ENCODE assay signal across 21 cellular contexts in the genomic region with DNA sequence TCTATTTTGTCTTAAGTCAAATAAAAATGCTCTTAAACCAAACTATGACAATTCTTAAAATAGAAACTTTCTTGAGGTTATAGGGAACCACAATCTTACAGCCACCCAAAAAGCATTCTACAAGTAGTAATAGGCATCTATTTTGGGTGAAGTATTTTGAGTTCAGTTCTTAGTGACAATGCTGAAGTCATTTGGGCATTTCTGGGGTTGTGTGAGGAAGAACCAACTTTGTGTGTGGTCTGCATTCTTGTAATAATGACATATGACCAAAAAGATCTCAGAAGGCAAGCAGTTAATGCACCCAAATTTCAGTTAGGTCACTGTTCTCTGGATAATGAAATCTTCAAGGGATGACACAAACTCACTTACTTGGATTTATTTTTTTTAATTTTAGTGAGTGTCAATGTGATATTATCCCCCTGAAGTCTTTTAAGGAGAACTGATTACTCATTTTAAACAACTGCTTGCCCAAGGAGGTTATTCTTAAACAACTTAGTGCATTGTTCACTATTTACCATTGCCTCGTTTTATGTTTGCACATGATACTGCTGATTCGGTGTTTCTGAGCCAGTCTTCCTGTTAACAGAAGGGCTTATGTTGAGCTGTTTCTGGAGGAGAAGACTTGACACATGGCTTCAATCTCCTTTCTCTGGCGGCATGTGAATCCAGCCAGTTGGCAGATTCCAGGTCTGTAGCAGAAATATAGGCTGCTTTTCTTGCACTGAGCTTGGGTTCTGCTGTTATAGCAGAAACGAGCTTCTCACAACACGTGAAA.
A peak's percentile ranks its signal among the peaks of the same experiment; 100 is the strongest.
DNase-seq lines count a peak whose midpoint lies in the region; ATAC-seq, FAIRE-seq and TF ChIP-seq lines count a peak whose summit lies in the region.
"Had no signal": no experiment of that assay in that cellular context is flagged by ENCODE, and none has a peak within 500 bp of the region (broad histone marks: within the 10 kb centered on the region; RNA-seq: fewer than 3 reads in every experiment).

No MANE protein-coding gene starts in this region.

- H2AFZ ChIP-seq in HepG2 (ENCODE audit: low read length) = no peak overlapping the region
- 0 out of 2 replicates have a peak overlapping the region, but pooled peaks have one; percentile 28 for H2AFZ ChIP-seq in OCI-LY3 (ENCODE audit: low read depth, low read length)

- H3K9me3 Mint-ChIP-seq in natural killer cell treated with Interleukin-12 subunit alpha and Interleukin-12 subunit beta and Interleukin-15 and Interleukin-18, amount 100 ng/mL, for 72 hours = peaks cover 3% of the 10 kb centered on the region

- H3K4me3 Mint-ChIP-seq in natural killer cell treated with Interleukin-12 subunit alpha and Interleukin-12 subunit beta and Interleukin-15 and Interleukin-18, amount 100 ng/mL, for 72 hours = no peak overlapping the region
- H3K4me3 Mint-ChIP-seq: CD4-positive, alpha-beta memory T cell had no signal

- no peaks in the 10 kb centered on the region for H3K27me3 ChIP-seq in HepG2 (ENCODE audit: control insufficient read depth in 1 of 2, insufficient read depth in 2 of 2, low read length in 2 of 2)
- H3K27me3 ChIP-seq in right lobe of liver = no peaks in the 10 kb centered on the region
- no peaks in the 10 kb centered on the region for H3K27me3 ChIP-seq in OCI-LY3 (ENCODE audit: low read depth, low read length)
- H3K27me3 ChIP-seq in suprapubic skin = no peaks in the 10 kb centered on the region
- H3K27me3 ChIP-seq: right atrium auricular region, stomach had no signal

- no peaks in the 10 kb centered on the region for H3K27me3 Mint-ChIP-seq in natural killer cell treated with Interleukin-12 subunit alpha and Interleukin-12 subunit beta and Interleukin-15 and Interleukin-18, amount 100 ng/mL, for 72 hours
- H3K27me3 Mint-ChIP-seq: CD4-positive, alpha-beta memory T cell had no signal

- no peaks in the 10 kb centered on the region for H3K36me3 Mint-ChIP-seq in natural killer cell treated with Interleukin-12 subunit alpha and Interleukin-12 subunit beta and Interleukin-15 and Interleukin-18, amount 100 ng/mL, for 72 hours
- H3K36me3 Mint-ChIP-seq: CD4-positive, alpha-beta memory T cell had no signal

- H3K9ac ChIP-seq in HepG2 (ENCODE audit: insufficient read depth, low read depth, low read length) = no peak overlapping the region
- H3K9ac ChIP-seq in OCI-LY3 (ENCODE audit: low read length) = no peak overlapping the region

- H3K4me2 ChIP-seq in HepG2 (ENCODE audit: low read depth, low read length) = no peak overlapping the region
- H3K4me2 ChIP-seq in OCI-LY3 (ENCODE audit: low read length) = no peak overlapping the region

- H3K36me3 ChIP-seq in HepG2 (replicated peaks in 1 of 2; ENCODE audit: control insufficient read depth in 1 of 2, insufficient read depth in 2 of 2, low read length in 2 of 2) (no peaks in the 10 kb centered on the region), right lobe of liver (no peaks in the 10 kb centered on the region), OCI-LY3 (replicated peaks; ENCODE audit: low read depth, low read length) (no peaks in the 10 kb centered on the region), suprapubic skin (no peaks in the 10 kb centered on the region)
- H3K36me3 ChIP-seq: right atrium auricular region, stomach had no signal

- intact Hi-C loops in HepG2 (cut with micrococcal nuclease; ENCODE audit: unreplicated experiment) = no loop called here
- intact Hi-C loops in right lobe of liver (cut with DNase I) = no loop called here

- CTCF ChIA-PET in HepG2 (lab: Yijun Ruan, JAX; ENCODE audit: low intra/inter-chr PET ratio, low total read pairs) = no interaction called here

- no peak overlapping the region for H3K27ac Mint-ChIP-seq in natural killer cell treated with Interleukin-12 subunit alpha and Interleukin-12 subunit beta and Interleukin-15 and Interleukin-18, amount 100 ng/mL, for 72 hours
- H3K27ac Mint-ChIP-seq: CD4-positive, alpha-beta memory T cell had no signal

- H3K4me1 ChIP-seq in HepG2 (ENCODE audit: insufficient read depth, low read length) (no peaks in the 10 kb centered on the region), right lobe of liver (no peaks in the 10 kb centered on the region), OCI-LY3 (ENCODE audit: low read length) (no peaks in the 10 kb centered on the region), suprapubic skin (peaks cover 2% of the 10 kb centered on the region)
- H3K4me1 ChIP-seq: right atrium auricular region had no signal

- in situ Hi-C loops in HepG2 (cut with HindIII; ENCODE audit: extremely low pct_ligation_motif_present, low pct_unique_long_range_greater_than_20kb) = no loop called here

- H3K79me2 ChIP-seq in HepG2 (ENCODE audit: insufficient read depth, low read length) = no peaks in the 10 kb centered on the region
- no peaks in the 10 kb centered on the region for H3K79me2 ChIP-seq in OCI-LY3 (ENCODE audit: low read length)

- no peak for TF ChIP-seq POLR2A in HepG2 (IDR thresholded peaks at IDR 0.05; ENCODE audit: insufficient read depth in 1 of 2, low read depth in 2 of 2, low read length in 2 of 2)
- TF ChIP-seq POLR2A in right lobe of liver (IDR thresholded peaks at IDR 0.05) = no peak
- no peak for TF ChIP-seq POLR2A in suprapubic skin (IDR thresholded peaks at IDR 0.05)

- no peak overlapping the region for H3K4me3 ChIP-seq in HepG2 (replicated peaks in 1 of 3; ENCODE audit: insufficient read depth in 1 of 3, low read depth in 2 of 3, low read length in 3 of 3)
- H3K4me3 ChIP-seq in right lobe of liver = no peak overlapping the region
- no peak overlapping the region for H3K4me3 ChIP-seq in OCI-LY3 (ENCODE audit: low read length)
- H3K4me3 ChIP-seq in suprapubic skin = no peak overlapping the region
- H3K4me3 ChIP-seq: right atrium auricular region, stomach had no signal

- ATAC-seq in HepG2 (no peak), right lobe of liver (no peak), HG03354 (IDR thresholded peaks at IDR 0.05; ENCODE audit: poor library complexity, severe bottlenecking, unreplicated experiment) (no peak)
- ATAC-seq in natural killer cell treated with Interleukin-12 subunit alpha and Interleukin-12 subunit beta and Interleukin-15 and Interleukin-18, amount 100 ng/mL, for 72 hours = no peak

- H3K27ac ChIP-seq in HepG2 (ENCODE audit: extremely low read length, insufficient read depth, low read length) (no peak overlapping the region), right lobe of liver (no peak overlapping the region), OCI-LY3 (ENCODE audit: low read length) (no peak overlapping the region), suprapubic skin (no peak overlapping the region)
- H3K27ac ChIP-seq: HL-60, right atrium auricular region, stomach had no signal

- POLR2A ChIA-PET in HepG2 (lab: Yijun Ruan, JAX) = no interaction called here

- no peak for TF ChIP-seq RAD21 in HepG2 (CRISPR knock-in tag; IDR thresholded peaks at IDR 0.05)

- WGBS in HepG2 (ENCODE audit: low lambda C conversion rate) = 2% methylated on average over 5 of the region's 5 CpGs
- 21% methylated on average over 4 of the region's 5 CpGs for whole genome bisulfite sequencing in right lobe of liver (ENCODE audit: insufficient coverage, low coverage, low lambda C conversion rate, missing lambda C conversion rate)
- WGBS in suprapubic skin = 64% methylated on average over 5 of the region's 5 CpGs

- FAIRE-seq in HepG2 (lab: Jason Lieb, UNC) = no peak
- FAIRE-seq: GM12892 had no signal

- H3K9me3 ChIP-seq in HepG2 (ENCODE audit: low read length) (no peaks in the 10 kb centered on the region), right lobe of liver (no peaks in the 10 kb centered on the region), OCI-LY3 (ENCODE audit: insufficient read depth, low read length) (0 out of 2 replicates have a peak, but pooled peaks cover 3% of the 10 kb centered on the region), suprapubic skin (no peaks in the 10 kb centered on the region)
- H3K9me3 ChIP-seq: right atrium auricular region had no signal

- no peaks in the 10 kb centered on the region for H4K20me1 ChIP-seq in HepG2 (ENCODE audit: insufficient read depth, low read length)
- no peaks in the 10 kb centered on the region for H4K20me1 ChIP-seq in OCI-LY3 (ENCODE audit: insufficient read depth, low read length)

- DNase-seq in HepG2 (ENCODE audit: low spot score) (no peak), right lobe of liver (no peak), fibroblast of gingiva (ENCODE audit: low read depth) (peak; percentile 12), suprapubic skin (ENCODE audit: low spot score in 2 of 2) (no peak), NCI-H187 (lab: John Stamatoyannopoulos, UW) (no peak)
- DNase-seq in natural killer cell treated with Interleukin-12 subunit alpha and Interleukin-12 subunit beta and Interleukin-15 and Interleukin-18, amount 100 ng/mL, for 72 hours (ENCODE audit: low spot score) = no peak
- DNase-seq: activated effector memory CD4-positive, alpha-beta T cell treated with anti-CD3 and anti-CD28 coated beads, Interleukin-2, amount 50 U/mL, for 16 hours; amniotic stem cell; CD4-positive, alpha-beta memory T cell; effector memory CD4-positive, alpha-beta T cell; KBM-7; midbrain; NCI-H1417 treated with DMSO at 0.1 percent for 48 hours; NCI-H2227 treated with DMSO at 0.1 percent for 48 hours; stomach; T-helper 9 cell had no signal

- TF ChIP-seq CTCF in HepG2 (CRISPR knock-in tag; IDR thresholded peaks at IDR 0.05) = no peak
- TF ChIP-seq CTCF in right lobe of liver (IDR thresholded peaks at IDR 0.05) = no peak
- no peak for TF ChIP-seq CTCF in OCI-LY3 (IDR thresholded peaks at IDR 0.05; ENCODE audit: low read depth, low read length)
- TF ChIP-seq CTCF in suprapubic skin (IDR thresholded peaks at IDR 0.05) = no peak

- TF ChIP-seq EP300 in HepG2 (IDR thresholded peaks at IDR 0.05; ENCODE audit: low read depth in 2 of 2, low read length in 2 of 2) (no peak), HepG2 (CRISPR knock-in tag; IDR thresholded peaks at IDR 0.05; ENCODE audit: borderline replicate concordance) (no peak), suprapubic skin (IDR thresholded peaks at IDR 0.05) (no peak)

- BruUV-seq in HepG2 (replicated peaks; lab: Mats Ljungman, UMichigan) = no TSS peak

- no peaks in the 10 kb centered on the region for H3K4me1 Mint-ChIP-seq in natural killer cell treated with Interleukin-12 subunit alpha and Interleukin-12 subunit beta and Interleukin-15 and Interleukin-18, amount 100 ng/mL, for 72 hours (ENCODE audit: low read depth in 2 of 2)
- H3K4me1 Mint-ChIP-seq: CD4-positive, alpha-beta memory T cell had no signal

TF ChIP-seq in HepG2, 621 proteins besides CTCF, POLR2A, EP300 and RAD21 (continues in another document):
- TF ChIP-seq MAFK (conservative IDR thresholded peaks at IDR 0.05 in 1 of 2, IDR thresholded peaks at IDR 0.05 in 1 of 2; ENCODE audit: low read length in 2 of 2) (peak; percentile 35 to 50; a peak in 3 of 4 replicates), MAFF (IDR thresholded peaks at IDR 0.05; ENCODE audit: low read depth, low read length) (peak; percentile 34; the same call in 1 of the 2 replicates)
